In genomic region chr17:74960739-74961342, GRCh38 we compare ENCODE assay signal across 1 cellular context.
TF ChIP-seq lines count a peak whose summit lies in the region.

No MANE protein-coding gene starts in this region.

TF ChIP-seq in K562, 482 proteins besides CTCF, POLR2A, EP300 and RAD21 (continued from another document and continues in another):
- TF ChIP-seq USF1 (CRISPR knock-in tag; IDR thresholded peaks at IDR 0.05) (peak; percentile 92), SMARCE1 (IDR thresholded peaks at IDR 0.05) (peak; percentile 64; the same call in 1 of the 2 replicates), LEF1 (IDR thresholded peaks at IDR 0.05) (peak; percentile 95), SIN3A (IDR thresholded peaks at IDR 0.05; ENCODE audit: borderline replicate concordance in 2 of 2, control insufficient read depth in 1 of 2, low read depth in 2 of 2, low read length in 2 of 2) (peak in 1 of 2 experiments; percentile 73; a peak in 2 of 4 replicates), ATF2 (CRISPR knock-in tag; IDR thresholded peaks at IDR 0.05) (no peak), PRMT5 (CRISPR knock-in tag; IDR thresholded peaks at IDR 0.05) (no peak), KDM1A (IDR thresholded peaks at IDR 0.05) (peak in 1 of 2 experiments; percentile 51; a peak in 1 of 4 replicates), FOXP1 (CRISPR knock-in tag; IDR thresholded peaks at IDR 0.05) (peak; percentile 94), ZNF274 (IDR thresholded peaks at IDR 0.05; ENCODE audit: borderline replicate concordance, low read depth, low read length) (no peak), CBFA2T3 (IDR thresholded peaks at IDR 0.05) (peak; percentile 32), BHLHE40 (IDR thresholded peaks at IDR 0.05; ENCODE audit: low read length) (peak; percentile 100), JUND (IDR thresholded peaks at IDR 0.05; ENCODE audit: borderline replicate concordance, low read depth, low read length) (peak; percentile 51; the same call in 1 of the 2 replicates), JUND (tag; IDR thresholded peaks at IDR 0.05; ENCODE audit: borderline replicate concordance, low read depth, low read length) (no peak; the same call in 2 of the 3 replicates), DMBX1 (CRISPR knock-in tag; IDR thresholded peaks at IDR 0.05; ENCODE audit: borderline replicate concordance) (no peak), MYBL2 (IDR thresholded peaks at IDR 0.05; ENCODE audit: low read depth) (no peak), MYBL2 (CRISPR knock-in tag; IDR thresholded peaks at IDR 0.05; ENCODE audit: borderline replicate concordance) (no peak), PCBP1 (IDR thresholded peaks at IDR 0.05; ENCODE audit: low read depth, low read length, poor library complexity, severe bottlenecking) (no peak), KDM4B (IDR thresholded peaks at IDR 0.05; ENCODE audit: borderline replicate concordance in 2 of 2, low read depth in 1 of 2) (no peak; a peak in 1 of 4 replicates), ZNF224 (CRISPR knock-in tag; IDR thresholded peaks at IDR 0.05) (peak; percentile 68; the same call in 1 of the 2 replicates), CTBP1 (IDR thresholded peaks at IDR 0.05; ENCODE audit: borderline replicate concordance) (peak; percentile 76), CEBPZ (IDR thresholded peaks at IDR 0.05; ENCODE audit: borderline replicate concordance, low read depth, low read length) (no peak), MITF (IDR thresholded peaks at IDR 0.05) (0 out of 2 replicates have a peak, but pooled peaks have one; percentile 44), CREB1 (IDR thresholded peaks at IDR 0.05) (peak; percentile 19; the same call in 1 of the 2 replicates), CREB1 (CRISPR knock-in tag; IDR thresholded peaks at IDR 0.05) (peak; percentile 72), ZNF561 (CRISPR knock-in tag; conservative IDR thresholded peaks at IDR 0.05) (no peak), GMEB1 (CRISPR knock-in tag; IDR thresholded peaks at IDR 0.05) (no peak), TRIM24 (IDR thresholded peaks at IDR 0.05) (peak in 1 of 2 experiments; percentile 73; a peak in 2 of 4 replicates), AFF1 (IDR thresholded peaks at IDR 0.05; ENCODE audit: low read depth in 1 of 2, partially characterized antibody in 2 of 2) (peak in 1 of 2 experiments; percentile 37), FIP1L1 (IDR thresholded peaks at IDR 0.05; ENCODE audit: low read depth, low read length, poor library complexity, severe bottlenecking) (no peak), UBTF (IDR thresholded peaks at IDR 0.05; ENCODE audit: borderline replicate concordance in 1 of 2, low read depth in 2 of 2, low read length in 2 of 2) (no peak), PCBP2 (IDR thresholded peaks at IDR 0.05; ENCODE audit: low read depth, low read length, poor library complexity, severe bottlenecking) (no peak), FUS (optimal IDR thresholded peaks at IDR 0.05; ENCODE audit: low read depth, low read length) (no peak), CBX3 (IDR thresholded peaks at IDR 0.05; ENCODE audit: borderline replicate concordance in 1 of 2, low read length in 2 of 2) (peak in 1 of 2 experiments; percentile 94; a peak in 2 of 3 replicates), PBX2 (CRISPR knock-in tag; IDR thresholded peaks at IDR 0.05; ENCODE audit: low read depth) (no peak), PBX2 (tag; conservative IDR thresholded peaks at IDR 0.05; ENCODE audit: low read depth) (no peak), NR4A1 (CRISPR knock-in tag; IDR thresholded peaks at IDR 0.05) (no peak), NR4A1 (tag; IDR thresholded peaks at IDR 0.05) (0 out of 2 replicates have a peak, but pooled peaks have one; percentile 29), HOXB6 (CRISPR knock-in tag; IDR thresholded peaks at IDR 0.05; ENCODE audit: borderline replicate concordance) (no peak), JUN (IDR thresholded peaks at IDR 0.05; ENCODE audit: borderline replicate concordance, low read depth, low read length) (peak; percentile 54; the same call in 1 of the 2 replicates), JUN (CRISPR knock-in tag; IDR thresholded peaks at IDR 0.05; ENCODE audit: borderline replicate concordance) (no peak), SNIP1 (IDR thresholded peaks at IDR 0.05; ENCODE audit: low read depth) (no peak), TEAD4 (IDR thresholded peaks at IDR 0.05; ENCODE audit: low read length) (peak; percentile 57; the same call in 1 of the 2 replicates), TEAD4 (CRISPR knock-in tag; IDR thresholded peaks at IDR 0.05; ENCODE audit: borderline replicate concordance) (peak; percentile 94; the same call in 1 of the 2 replicates), ZNF184 (CRISPR knock-in tag; IDR thresholded peaks at IDR 0.05) (no peak), ATF1 (CRISPR knock-in tag; IDR thresholded peaks at IDR 0.05) (no peak), ATF1 (tag; IDR thresholded peaks at IDR 0.05) (peak; percentile 55), PHF21A (IDR thresholded peaks at IDR 0.05; ENCODE audit: borderline replicate concordance, low read depth) (peak; percentile 64; the same call in 1 of the 2 replicates), DIDO1 (tag; IDR thresholded peaks at IDR 0.05; ENCODE audit: low read depth) (no peak), TEAD2 (tag; IDR thresholded peaks at IDR 0.05) (no peak), PHB (CRISPR knock-in tag; IDR thresholded peaks at IDR 0.05) (no peak), ZNF830 (CRISPR knock-in tag; IDR thresholded peaks at IDR 0.05) (no peak)
